In the genomic region with DNA sequence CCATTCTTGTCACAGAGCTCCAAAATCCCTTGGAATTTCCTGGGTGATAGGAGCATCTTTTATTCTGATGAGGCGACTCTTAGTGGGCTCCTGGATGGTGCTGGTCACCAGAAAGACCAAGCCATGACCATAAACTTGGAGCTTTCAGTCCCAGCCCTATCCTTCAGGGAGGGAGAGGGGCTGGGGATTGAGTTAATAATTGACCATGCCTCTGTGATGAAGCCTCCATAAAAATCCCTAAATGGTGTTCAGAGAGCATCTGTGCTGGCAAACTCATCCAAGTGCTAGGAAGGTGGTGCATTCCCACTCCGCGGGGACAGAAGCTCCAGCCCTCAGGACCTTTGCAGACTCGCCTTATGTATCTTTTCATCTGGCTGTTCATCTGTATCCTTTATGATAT, we compare ENCODE assay signal across 1 cellular context.
TF ChIP-seq lines count a peak whose summit lies in the region.

No MANE protein-coding gene starts in this region.

TF ChIP-seq in HepG2, 621 proteins besides CTCF, POLR2A, EP300 and RAD21 (continued from another document):
- TF ChIP-seq, protein P1, sequence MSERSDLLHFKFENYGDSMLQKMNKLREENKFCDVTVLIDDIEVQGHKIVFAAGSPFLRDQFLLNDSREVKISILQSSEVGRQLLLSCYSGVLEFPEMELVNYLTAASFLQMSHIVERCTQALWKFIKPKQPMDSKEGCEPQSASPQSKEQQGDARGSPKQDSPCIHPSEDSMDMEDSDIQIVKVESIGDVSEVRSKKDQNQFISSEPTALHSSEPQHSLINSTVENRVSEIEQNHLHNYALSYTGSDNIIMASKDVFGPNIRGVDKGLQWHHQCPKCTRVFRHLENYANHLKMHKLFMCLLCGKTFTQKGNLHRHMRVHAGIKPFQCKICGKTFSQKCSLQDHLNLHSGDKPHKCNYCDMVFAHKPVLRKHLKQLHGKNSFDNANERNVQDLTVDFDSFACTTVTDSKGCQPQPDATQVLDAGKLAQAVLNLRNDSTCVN (CRISPR knock-in tag; IDR thresholded peaks at IDR 0.05; ENCODE audit: borderline replicate concordance) = no peak
- TF ChIP-seq CCDC6 (CRISPR knock-in tag; IDR thresholded peaks at IDR 0.05) = no peak
- TF ChIP-seq NFYB (CRISPR knock-in tag; IDR thresholded peaks at IDR 0.05) = no peak
- TF ChIP-seq ZNF451 (CRISPR knock-in tag; IDR thresholded peaks at IDR 0.05) = no peak
- no peak for TF ChIP-seq MLLT10 (CRISPR knock-in tag; IDR thresholded peaks at IDR 0.05)
- no peak for TF ChIP-seq KDM3A (CRISPR knock-in tag; IDR thresholded peaks at IDR 0.05; ENCODE audit: low read depth)
- TF ChIP-seq ZNF644 (CRISPR knock-in tag; IDR thresholded peaks at IDR 0.05; ENCODE audit: low read depth) = no peak
- TF ChIP-seq ZNF569 (CRISPR knock-in tag; IDR thresholded peaks at IDR 0.05; ENCODE audit: borderline replicate concordance) = no peak
- TF ChIP-seq PAF1 (CRISPR knock-in tag; IDR thresholded peaks at IDR 0.05) = no peak
- no peak for TF ChIP-seq NR2F1 (CRISPR knock-in tag; IDR thresholded peaks at IDR 0.05)
- TF ChIP-seq CREB1 (IDR thresholded peaks at IDR 0.05) = no peak
- TF ChIP-seq CREB1 (CRISPR knock-in tag; IDR thresholded peaks at IDR 0.05) = no peak
- TF ChIP-seq ZNF530 (CRISPR knock-in tag; IDR thresholded peaks at IDR 0.05; ENCODE audit: low read depth) = no peak
- no peak for TF ChIP-seq ETV6 (CRISPR knock-in tag; conservative IDR thresholded peaks at IDR 0.05)
- TF ChIP-seq, protein P2, sequence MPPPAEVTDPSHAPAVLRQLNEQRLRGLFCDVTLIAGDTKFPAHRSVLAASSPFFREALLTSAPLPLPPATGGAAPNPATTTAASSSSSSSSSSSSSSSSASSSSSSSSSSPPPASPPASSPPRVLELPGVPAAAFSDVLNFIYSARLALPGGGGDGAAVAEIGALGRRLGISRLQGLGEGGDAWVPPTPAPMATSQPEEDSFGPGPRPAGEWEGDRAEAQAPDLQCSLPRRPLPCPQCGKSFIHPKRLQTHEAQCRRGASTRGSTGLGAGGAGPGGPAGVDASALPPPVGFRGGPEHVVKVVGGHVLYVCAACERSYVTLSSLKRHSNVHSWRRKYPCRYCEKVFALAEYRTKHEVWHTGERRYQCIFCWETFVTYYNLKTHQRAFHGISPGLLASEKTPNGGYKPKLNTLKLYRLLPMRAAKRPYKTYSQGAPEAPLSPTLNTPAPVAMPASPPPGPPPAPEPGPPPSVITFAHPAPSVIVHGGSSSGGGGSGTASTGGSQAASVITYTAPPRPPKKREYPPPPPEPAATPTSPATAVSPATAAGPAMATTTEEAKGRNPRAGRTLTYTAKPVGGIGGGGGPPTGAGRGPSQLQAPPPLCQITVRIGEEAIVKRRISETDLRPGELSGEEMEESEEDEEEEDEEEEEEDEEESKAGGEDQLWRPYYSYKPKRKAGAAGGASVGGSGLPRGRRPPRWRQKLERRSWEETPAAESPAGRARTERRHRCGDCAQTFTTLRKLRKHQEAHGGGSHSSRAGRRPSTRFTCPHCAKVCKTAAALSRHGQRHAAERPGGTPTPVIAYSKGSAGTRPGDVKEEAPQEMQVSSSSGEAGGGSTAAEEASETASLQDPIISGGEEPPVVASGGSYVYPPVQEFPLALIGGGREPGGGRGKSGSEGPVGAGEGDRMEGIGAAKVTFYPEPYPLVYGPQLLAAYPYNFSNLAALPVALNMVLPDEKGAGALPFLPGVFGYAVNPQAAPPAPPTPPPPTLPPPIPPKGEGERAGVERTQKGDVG (CRISPR knock-in tag; IDR thresholded peaks at IDR 0.05; ENCODE audit: borderline replicate concordance) = no peak
- TF ChIP-seq, protein P3, sequence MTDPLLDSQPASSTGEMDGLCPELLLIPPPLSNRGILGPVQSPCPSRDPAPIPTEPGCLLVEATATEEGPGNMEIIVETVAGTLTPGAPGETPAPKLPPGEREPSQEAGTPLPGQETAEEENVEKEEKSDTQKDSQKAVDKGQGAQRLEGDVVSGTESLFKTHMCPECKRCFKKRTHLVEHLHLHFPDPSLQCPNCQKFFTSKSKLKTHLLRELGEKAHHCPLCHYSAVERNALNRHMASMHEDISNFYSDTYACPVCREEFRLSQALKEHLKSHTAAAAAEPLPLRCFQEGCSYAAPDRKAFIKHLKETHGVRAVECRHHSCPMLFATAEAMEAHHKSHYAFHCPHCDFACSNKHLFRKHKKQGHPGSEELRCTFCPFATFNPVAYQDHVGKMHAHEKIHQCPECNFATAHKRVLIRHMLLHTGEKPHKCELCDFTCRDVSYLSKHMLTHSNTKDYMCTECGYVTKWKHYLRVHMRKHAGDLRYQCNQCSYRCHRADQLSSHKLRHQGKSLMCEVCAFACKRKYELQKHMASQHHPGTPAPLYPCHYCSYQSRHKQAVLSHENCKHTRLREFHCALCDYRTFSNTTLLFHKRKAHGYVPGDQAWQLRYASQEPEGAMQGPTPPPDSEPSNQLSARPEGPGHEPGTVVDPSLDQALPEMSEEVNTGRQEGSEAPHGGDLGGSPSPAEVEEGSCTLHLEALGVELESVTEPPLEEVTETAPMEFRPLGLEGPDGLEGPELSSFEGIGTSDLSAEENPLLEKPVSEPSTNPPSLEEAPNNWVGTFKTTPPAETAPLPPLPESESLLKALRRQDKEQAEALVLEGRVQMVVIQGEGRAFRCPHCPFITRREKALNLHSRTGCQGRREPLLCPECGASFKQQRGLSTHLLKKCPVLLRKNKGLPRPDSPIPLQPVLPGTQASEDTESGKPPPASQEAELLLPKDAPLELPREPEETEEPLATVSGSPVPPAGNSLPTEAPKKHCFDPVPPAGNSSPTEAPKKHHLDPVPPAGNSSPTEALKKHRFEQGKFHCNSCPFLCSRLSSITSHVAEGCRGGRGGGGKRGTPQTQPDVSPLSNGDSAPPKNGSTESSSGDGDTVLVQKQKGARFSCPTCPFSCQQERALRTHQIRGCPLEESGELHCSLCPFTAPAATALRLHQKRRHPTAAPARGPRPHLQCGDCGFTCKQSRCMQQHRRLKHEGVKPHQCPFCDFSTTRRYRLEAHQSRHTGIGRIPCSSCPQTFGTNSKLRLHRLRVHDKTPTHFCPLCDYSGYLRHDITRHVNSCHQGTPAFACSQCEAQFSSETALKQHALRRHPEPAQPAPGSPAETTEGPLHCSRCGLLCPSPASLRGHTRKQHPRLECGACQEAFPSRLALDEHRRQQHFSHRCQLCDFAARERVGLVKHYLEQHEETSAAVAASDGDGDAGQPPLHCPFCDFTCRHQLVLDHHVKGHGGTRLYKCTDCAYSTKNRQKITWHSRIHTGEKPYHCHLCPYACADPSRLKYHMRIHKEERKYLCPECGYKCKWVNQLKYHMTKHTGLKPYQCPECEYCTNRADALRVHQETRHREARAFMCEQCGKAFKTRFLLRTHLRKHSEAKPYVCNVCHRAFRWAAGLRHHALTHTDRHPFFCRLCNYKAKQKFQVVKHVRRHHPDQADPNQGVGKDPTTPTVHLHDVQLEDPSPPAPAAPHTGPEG (CRISPR knock-in tag; IDR thresholded peaks at IDR 0.05) = no peak
- no peak for TF ChIP-seq GTF2F1 (IDR thresholded peaks at IDR 0.05; ENCODE audit: low read length)
- no peak for TF ChIP-seq XBP1 (CRISPR knock-in tag; IDR thresholded peaks at IDR 0.05)
- TF ChIP-seq, protein P4, sequence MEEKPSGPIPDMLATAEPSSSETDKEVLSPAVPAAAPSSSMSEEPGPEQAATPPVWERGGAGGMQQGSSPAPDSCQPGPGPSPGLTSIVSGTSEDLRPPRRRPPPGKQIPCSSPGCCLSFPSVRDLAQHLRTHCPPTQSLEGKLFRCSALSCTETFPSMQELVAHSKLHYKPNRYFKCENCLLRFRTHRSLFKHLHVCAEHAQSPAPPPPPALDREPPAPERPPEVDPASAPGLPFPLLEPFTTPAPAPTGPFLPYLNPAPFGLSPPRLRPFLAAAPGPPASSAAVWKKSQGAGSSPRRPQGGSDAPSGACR (CRISPR knock-in tag; IDR thresholded peaks at IDR 0.05) = no peak
